Comparison of ENCODE assay signal across 9 cellular contexts in genomic region chr6:64520050-64520449, GRCh38.
A peak's percentile ranks its signal among the peaks of the same experiment; 100 is the strongest.
DNase-seq lines count a peak whose midpoint lies in the region; ATAC-seq and FAIRE-seq lines count a peak whose summit lies in the region.
"Had no signal": no experiment of that assay in that cellular context is flagged by ENCODE, and none has a peak within 500 bp of the region (broad histone marks: within the 10 kb centered on the region; RNA-seq: fewer than 3 reads in every experiment).

No MANE protein-coding gene starts in this region.

- H3K4me1 Mint-ChIP-seq in activated naive CD8-positive, alpha-beta T cell treated with anti-CD3 and anti-CD28 coated beads, Interleukin-2, amount 50 U/mL, for 24 hours = peaks cover 2% of the 10 kb centered on the region
- no peaks in the 10 kb centered on the region for H3K4me1 Mint-ChIP-seq in activated naive CD8-positive, alpha-beta T cell treated with anti-CD3 and anti-CD28 coated beads for 36 hours
- H3K4me1 Mint-ChIP-seq: CD4-positive, CD25-positive, alpha-beta regulatory T cell had no signal

- H3K9me3 Mint-ChIP-seq in activated naive CD8-positive, alpha-beta T cell treated with anti-CD3 and anti-CD28 coated beads, Interleukin-2, amount 50 U/mL, for 24 hours = peaks cover 7% of the 10 kb centered on the region
- peaks cover 5% of the 10 kb centered on the region for H3K9me3 Mint-ChIP-seq in activated naive CD8-positive, alpha-beta T cell treated with anti-CD3 and anti-CD28 coated beads for 36 hours

- no peaks in the 10 kb centered on the region for H3K27me3 Mint-ChIP-seq in activated naive CD8-positive, alpha-beta T cell treated with anti-CD3 and anti-CD28 coated beads, Interleukin-2, amount 50 U/mL, for 24 hours
- no peaks in the 10 kb centered on the region for H3K27me3 Mint-ChIP-seq in activated naive CD8-positive, alpha-beta T cell treated with anti-CD3 and anti-CD28 coated beads for 36 hours
- H3K27me3 Mint-ChIP-seq: CD4-positive, CD25-positive, alpha-beta regulatory T cell had no signal

- ATAC-seq in activated naive CD8-positive, alpha-beta T cell treated with anti-CD3 and anti-CD28 coated beads, Interleukin-2, amount 50 U/mL, for 24 hours = peak; percentile 57

- no peak for FAIRE-seq in urothelium cell line (lab: Jason Lieb, UNC)

- no peak for DNase-seq in activated naive CD8-positive, alpha-beta T cell treated with anti-CD3 and anti-CD28 coated beads, Interleukin-2, amount 50 U/mL, for 24 hours
- DNase-seq in activated naive CD8-positive, alpha-beta T cell treated with anti-CD3 and anti-CD28 coated beads for 36 hours = no peak
- DNase-seq in Kasumi-1 (lab: John Stamatoyannopoulos, UW) (peak; percentile 71), epidermal melanocyte (ENCODE audit: insufficient read length, low spot score) (peak; percentile 41), urothelium cell line (ENCODE audit: low spot score) (peak; percentile 78), NCI-H2227 treated with DMSO at 0.1 percent for 48 hours (lab: John Stamatoyannopoulos, UW) (no peak), activated T-cell treated with anti-CD3 and anti-CD28 coated beads for 4 hours (no peak), CD1c-positive myeloid dendritic cell (ENCODE audit: extremely low spot score) (no peak)
- DNase-seq: CD4-positive, CD25-positive, alpha-beta regulatory T cell had no signal

- H3K4me3 Mint-ChIP-seq in activated naive CD8-positive, alpha-beta T cell treated with anti-CD3 and anti-CD28 coated beads, Interleukin-2, amount 50 U/mL, for 24 hours = no peak overlapping the region
- no peak overlapping the region for H3K4me3 Mint-ChIP-seq in activated naive CD8-positive, alpha-beta T cell treated with anti-CD3 and anti-CD28 coated beads for 36 hours
- H3K4me3 Mint-ChIP-seq: CD4-positive, CD25-positive, alpha-beta regulatory T cell had no signal

- H3K36me3 Mint-ChIP-seq in activated naive CD8-positive, alpha-beta T cell treated with anti-CD3 and anti-CD28 coated beads, Interleukin-2, amount 50 U/mL, for 24 hours (ENCODE audit: low read depth) = no peaks in the 10 kb centered on the region
- H3K36me3 Mint-ChIP-seq in activated naive CD8-positive, alpha-beta T cell treated with anti-CD3 and anti-CD28 coated beads for 36 hours = no peaks in the 10 kb centered on the region
- H3K36me3 Mint-ChIP-seq: CD4-positive, CD25-positive, alpha-beta regulatory T cell had no signal

- H3K27ac Mint-ChIP-seq in activated naive CD8-positive, alpha-beta T cell treated with anti-CD3 and anti-CD28 coated beads, Interleukin-2, amount 50 U/mL, for 24 hours = no peak overlapping the region
- H3K27ac Mint-ChIP-seq in activated naive CD8-positive, alpha-beta T cell treated with anti-CD3 and anti-CD28 coated beads for 36 hours = no peak overlapping the region
- H3K27ac Mint-ChIP-seq: CD4-positive, CD25-positive, alpha-beta regulatory T cell had no signal

Comparison
In these comparisons a context has a peak if more than half of its experiments do, and no peak if none do; other contexts are left out.
1. DNase-seq: peak in Kasumi-1 (2 of 2), epidermal melanocyte (single experiment) and urothelium cell line (single experiment); none in activated naive CD8-positive, alpha-beta T cell treated with anti-CD3 and anti-CD28 coated beads, Interleukin-2, amount 50 U/mL, for 24 hours (single experiment), activated naive CD8-positive, alpha-beta T cell treated with anti-CD3 and anti-CD28 coated beads for 36 hours (single experiment), NCI-H2227 treated with DMSO at 0.1 percent for 48 hours (single experiment), activated T-cell treated with anti-CD3 and anti-CD28 coated beads for 4 hours (single experiment) and CD1c-positive myeloid dendritic cell (single experiment).